24 cellular contexts compared by ENCODE assay signal in genomic region chr10:133150226-133150625, GRCh38. TPM values are rescaled to one million over a fixed set of nuclear protein-coding genes. Genes with fewer than 3 reads are reported as not detected.
"Had no signal": no experiment of that assay in that cellular context is flagged by ENCODE, and none has a peak within 500 bp of the region (broad histone marks: within the 10 kb centered on the region; RNA-seq: fewer than 3 reads in every experiment).

No MANE protein-coding gene starts in this region.

- H3K9me3 ChIP-seq: left lung, lower lobe of right lung, mucosa of descending colon had no signal

- H3K4me3 Mint-ChIP-seq: mesothelial cell of epicardium, naive B cell had no signal

- ATAC-seq: foreskin keratinocyte, gastroesophageal sphincter, heart left ventricle, left cardiac atrium, left lung, left ventricle myocardium superior, lower lobe of right lung, mucosa of descending colon had no signal

- H3K36me3 Mint-ChIP-seq: mesothelial cell of epicardium had no signal

- H3K4me3 ChIP-seq: coronary artery, dorsolateral prefrontal cortex, esophagus muscularis mucosa, gastroesophageal sphincter, heart left ventricle, hepatocyte, left lung, lower lobe of right lung, mucosa of descending colon had no signal

- H3K27me3 ChIP-seq: foreskin keratinocyte, hepatocyte had no signal

- H3K4me1 Mint-ChIP-seq: naive B cell had no signal

- H3K4me2 ChIP-seq: hepatocyte had no signal

- H3K36me3 ChIP-seq: esophagus muscularis mucosa, gastroesophageal sphincter, heart left ventricle, left lung, lower lobe of right lung had no signal

- H2AFZ ChIP-seq: hepatocyte had no signal

- H3K79me2 ChIP-seq: hepatocyte had no signal

- H3K27ac Mint-ChIP-seq: mesothelial cell of epicardium, naive B cell had no signal

- H3K4me1 ChIP-seq: esophagus muscularis mucosa, foreskin keratinocyte, gastroesophageal sphincter, heart left ventricle, left lung, lower lobe of right lung had no signal

- FAIRE-seq: endothelial cell of umbilical vein, frontal cortex, islet of Langerhans, keratinocyte had no signal

- DNase-seq: dermis blood vessel endothelial cell; effector CD4-positive, alpha-beta T cell; effector memory CD4-positive, alpha-beta T cell; foreskin keratinocyte; heart left ventricle; hypothalamus; left cardiac atrium; left ventricle myocardium superior; mesenchymal stem cell; naive B cell had no signal

- H3K27ac ChIP-seq: coronary artery, dorsolateral prefrontal cortex, esophagus muscularis mucosa, foreskin keratinocyte, gastroesophageal sphincter, heart left ventricle, left lung, lower lobe of right lung had no signal

RNA-seq across cellular contexts. Expression of gene KNDC1, which starts 9.8 kb away (rescaled TPM):
- total RNA-seq: dermis blood vessel endothelial cell, endothelial cell of umbilical vein, myocyte had no signal
- polyA plus RNA-seq: endothelial cell of umbilical vein had no signal
